ENCODE assay signal across 10 cellular contexts in the genomic region with DNA sequence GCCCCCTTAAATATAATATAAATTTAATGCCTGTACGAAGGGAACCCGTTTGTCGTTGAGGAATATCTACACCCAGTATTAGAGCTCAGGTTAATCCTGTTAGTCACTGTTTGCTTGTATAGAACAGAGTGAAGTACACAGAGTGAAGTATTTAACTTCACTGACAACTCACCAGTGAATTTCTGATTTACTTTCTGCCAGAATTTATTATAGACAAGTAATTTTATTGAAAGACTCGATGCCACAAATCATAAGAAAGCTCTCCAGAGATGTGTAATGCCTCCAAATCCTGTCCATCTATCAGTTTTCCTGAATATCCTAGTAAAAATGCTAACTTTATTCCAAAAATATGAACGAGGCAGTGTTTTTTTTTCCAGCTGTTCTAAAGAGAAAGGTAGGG. TPM values are rescaled to one million over a fixed set of nuclear protein-coding genes. Genes with fewer than 3 reads are reported as not detected.
A peak's percentile ranks its signal among the peaks of the same experiment; 100 is the strongest.
DNase-seq lines count a peak whose midpoint lies in the region; ATAC-seq, FAIRE-seq and TF ChIP-seq lines count a peak whose summit lies in the region.
"Had no signal": no experiment of that assay in that cellular context is flagged by ENCODE, and none has a peak within 500 bp of the region (broad histone marks: within the 10 kb centered on the region; RNA-seq: fewer than 3 reads in every experiment).

No MANE protein-coding gene starts in this region.

- H3K4ac ChIP-seq in H1 (replicated peaks; ENCODE audit: insufficient read length, low read depth, low read length), result no peak overlapping the region

- H3K79me2 ChIP-seq in H1 (ENCODE audit: control insufficient read depth in 1 of 2, insufficient read depth in 2 of 2, low read length in 2 of 2), result peaks cover 0 to 35% of the 10 kb centered on the region in 2 experiments; a peak in 3 of 4 replicates

- no peak for FAIRE-seq in H1 (lab: Jason Lieb, UNC)

- no peaks in the 10 kb centered on the region for H3K27me3 ChIP-seq in cardiac muscle cell
- no peaks in the 10 kb centered on the region for H3K27me3 ChIP-seq in H1 (replicated peaks in 1 of 4; ENCODE audit: control insufficient read depth in 3 of 4, extremely low read depth in 1 of 4, insufficient read depth in 3 of 4, low read length in 3 of 4)

- H3K4me1 ChIP-seq in cardiac muscle cell (ENCODE audit: low read depth) (peaks cover 30% of the 10 kb centered on the region), H1 (replicated peaks in 1 of 4; ENCODE audit: control insufficient read depth in 3 of 4, insufficient read depth in 4 of 4, low read length in 3 of 4) (peaks cover 0 to 4% (median 2%) of the 10 kb centered on the region in 4 experiments; a peak in 3 of 7 replicates), urinary bladder (ENCODE audit: insufficient read depth) (no peaks in the 10 kb centered on the region)

- no peak overlapping the region for H2BK15ac ChIP-seq in H1 (ENCODE audit: low read length)

- no peak overlapping the region for H3K18ac ChIP-seq in H1 (ENCODE audit: extremely low read depth, low read length)

- H3K27me3 Mint-ChIP-seq in naive B cell, result no peaks in the 10 kb centered on the region

- DNase-seq in cardiac muscle cell (ENCODE audit: low read depth in 1 of 2, low spot score in 1 of 2) (no peak), cardiac septum (ENCODE audit: low spot score) (no peak), H1 (ENCODE audit: low read depth in 1 of 2, low spot score in 2 of 2) (no peak), naive B cell (no peak), globus pallidus (ENCODE audit: low spot score) (no peak), GM13976 (ENCODE audit: low spot score) (no peak), cerebellar nuclear complex (lab: John Stamatoyannopoulos, UW) (no peak)
- DNase-seq: SHP77; stimulated activated CD4-positive, alpha-beta T cell treated with anti-CD3 and anti-CD28 coated beads, Interleukin-2, amount 100 ng/mL, for 48 hours had no signal

- 0 out of 2 replicates have a peak, but pooled peaks cover 4% of the 10 kb centered on the region for H3K79me1 ChIP-seq in H1 (ENCODE audit: low read depth, low read length)

- WGBS in H1 (ENCODE audit: extremely low coverage in 1 of 2, insufficient coverage in 1 of 2, insufficient read length in 1 of 2, insufficient replicate concordance in 2 of 2, low coverage in 1 of 2, low lambda C conversion rate in 2 of 2, missing lambda C conversion rate in 1 of 2), 2 experiments, result 91% methylated on average over 5 of the region's 5 CpGs; no CpG with 5 or more reads in 1 of the 2 experiments
- WGBS in urinary bladder, result 16% methylated on average over 5 of the region's 5 CpGs

- no peak overlapping the region for H2BK120ac ChIP-seq in H1 (replicated peaks; ENCODE audit: low read depth, low read length)

- no peak overlapping the region for H2AFZ ChIP-seq in H1 (ENCODE audit: low read length)

- no peak overlapping the region for H3K56ac ChIP-seq in H1 (replicated peaks; ENCODE audit: insufficient read length, low read depth, low read length)

- no peak overlapping the region for H2AK5ac ChIP-seq in H1 (ENCODE audit: low read depth, low read length)

- TF ChIP-seq POLR2A in H1 (IDR thresholded peaks at IDR 0.05; ENCODE audit: control extremely low read depth in 1 of 2, low read depth in 2 of 2, low read length in 2 of 2), result no peak

- no peak overlapping the region for H3K23ac ChIP-seq in H1 (ENCODE audit: insufficient read length)

- no peak overlapping the region for H3K27ac ChIP-seq in cardiac muscle cell
- no peak overlapping the region for H3K27ac ChIP-seq in H1 (ENCODE audit: low read depth, low read length)
- no peak overlapping the region for H3K27ac ChIP-seq in urinary bladder (ENCODE audit: low read depth)

- peak overlapping the region; percentile 69 to 98; a peak in 3 of 4 replicates for H3K4me2 ChIP-seq in H1 (ENCODE audit: insufficient read depth in 1 of 2, low read depth in 2 of 2, low read length in 2 of 2)

- intact Hi-C loops in cardiac septum (cut with DNase I), result loop anchor here (5.0 kb wide), 2 partner anchors 131 to 144 kb away; no protein-coding TSS in a partner anchor

- H3K9ac ChIP-seq in H1 (replicated peaks in 1 of 4; ENCODE audit: extremely low read depth in 1 of 4, low read depth in 3 of 4, low read length in 3 of 4), result no peak overlapping the region

- CTCF ChIA-PET in H1 (lab: Charles Lee; ENCODE audit: partially characterized antibody), result interaction anchor here (0.7 to 2.2 kb wide), 5 partner anchors 7 to 135 kb away, joined by 3 to 7 read pairs (median 6); no protein-coding TSS in a partner anchor

- H2BK5ac ChIP-seq in H1 (ENCODE audit: low read depth, low read length), result no peak overlapping the region

- no peak for ATAC-seq in naive B cell (ENCODE audit: low read depth in 2 of 2)

- H3K9me3 ChIP-seq in cardiac muscle cell (ENCODE audit: low read depth) (no peaks in the 10 kb centered on the region), H1 (ENCODE audit: insufficient read depth in 2 of 2, low read depth in 1 of 2, low read length in 1 of 2) (no peaks in the 10 kb centered on the region)

- in situ Hi-C loops in GM13976 (cut with MboI; ENCODE audit: low sequenced_read_pairs, unreplicated experiment), result no loop called here

- H4K91ac ChIP-seq in H1 (replicated peaks; ENCODE audit: insufficient read length, low read length), result no peak overlapping the region

- TF ChIP-seq EP300 in H1 (IDR thresholded peaks at IDR 0.05; ENCODE audit: borderline replicate concordance in 1 of 2, low read depth in 2 of 2, low read length in 2 of 2), result no peak

- no peaks in the 10 kb centered on the region for H3K36me3 ChIP-seq in cardiac muscle cell
- no peaks in the 10 kb centered on the region for H3K36me3 ChIP-seq in H1 (ENCODE audit: control insufficient read depth in 2 of 4, insufficient read depth in 4 of 4, low read length in 3 of 4)
- no peaks in the 10 kb centered on the region for H3K36me3 ChIP-seq in urinary bladder (ENCODE audit: insufficient read depth)

- TF ChIP-seq CTCF in cardiac muscle cell (IDR thresholded peaks at IDR 0.05; ENCODE audit: low read depth, low read length) (no peak), H1 (IDR thresholded peaks at IDR 0.05; ENCODE audit: control extremely low read depth in 1 of 3, insufficient read depth in 1 of 3, low read depth in 1 of 3, low read length in 3 of 3) (no peak), GM13976 (IDR thresholded peaks at IDR 0.05; ENCODE audit: borderline replicate concordance, control extremely low read depth, extremely low read depth, insufficient read depth, missing control alignments) (no peak)

- peaks cover 10% of the 10 kb centered on the region; the same call in 1 of the 2 replicates for H3K23me2 ChIP-seq in H1 (ENCODE audit: low read depth, low read length)

- H2BK12ac ChIP-seq in H1 (ENCODE audit: low read depth, low read length), result no peak overlapping the region

- H3K27ac Mint-ChIP-seq in naive B cell, result peak overlapping the region in 5 of 6 donors; percentile 1 to 83 (median 13)

- POLR2A ChIA-PET in H1 (lab: Charles Lee; ENCODE audit: partially characterized antibody), result interaction anchor here (0.7 to 2.2 kb wide), 3 partner anchors 8 to 58 kb away, joined by 4 to 10 read pairs (median 7); no protein-coding TSS in a partner anchor

- H3K4me1 Mint-ChIP-seq in naive B cell, result peaks cover 21 to 51% (median 45%) of the 10 kb centered on the region in 3 donors

- H3K36me3 Mint-ChIP-seq in naive B cell, result no peaks in the 10 kb centered on the region

- no peaks in the 10 kb centered on the region for H3K9me3 Mint-ChIP-seq in naive B cell

- H3K4me3 ChIP-seq in cardiac muscle cell (peak overlapping the region; percentile 97), H1 (ENCODE audit: extremely low read depth in 1 of 4, insufficient read depth in 2 of 4, low read depth in 3 of 4, low read length in 4 of 4) (peak overlapping the region in 1 of 4 experiments; percentile 77; a peak in 3 of 8 replicates), urinary bladder (ENCODE audit: low read depth, low read length) (peak overlapping the region; percentile 85)

- H4K8ac ChIP-seq in H1 (ENCODE audit: extremely low read depth, insufficient read depth, low read length), result no peak overlapping the region

- H2BK20ac ChIP-seq in H1 (ENCODE audit: low read length), result no peak overlapping the region

- H3K4me3 Mint-ChIP-seq in naive B cell, result peak overlapping the region; percentile 21 to 100 (median 99)

- no peak overlapping the region for H3K14ac ChIP-seq in H1 (ENCODE audit: insufficient read length)

- no peak for TF ChIP-seq RAD21 in H1 (IDR thresholded peaks at IDR 0.05 in 1 of 2, conservative IDR thresholded peaks at IDR 0.05 in 1 of 2; ENCODE audit: low read depth in 2 of 2, low read length in 2 of 2)

- peaks cover 1 to 4% of the 10 kb centered on the region in 2 experiments for H4K20me1 ChIP-seq in H1 (replicated peaks in 1 of 2; ENCODE audit: control insufficient read depth in 1 of 2, insufficient read depth in 2 of 2, low read length in 2 of 2)

- H4K5ac ChIP-seq in H1 (ENCODE audit: insufficient read length, low read depth, low read length), result no peak overlapping the region

TF ChIP-seq in H1, 55 proteins besides CTCF, POLR2A, EP300 and RAD21 (continues in another document):
- TF ChIP-seq, protein P1, sequence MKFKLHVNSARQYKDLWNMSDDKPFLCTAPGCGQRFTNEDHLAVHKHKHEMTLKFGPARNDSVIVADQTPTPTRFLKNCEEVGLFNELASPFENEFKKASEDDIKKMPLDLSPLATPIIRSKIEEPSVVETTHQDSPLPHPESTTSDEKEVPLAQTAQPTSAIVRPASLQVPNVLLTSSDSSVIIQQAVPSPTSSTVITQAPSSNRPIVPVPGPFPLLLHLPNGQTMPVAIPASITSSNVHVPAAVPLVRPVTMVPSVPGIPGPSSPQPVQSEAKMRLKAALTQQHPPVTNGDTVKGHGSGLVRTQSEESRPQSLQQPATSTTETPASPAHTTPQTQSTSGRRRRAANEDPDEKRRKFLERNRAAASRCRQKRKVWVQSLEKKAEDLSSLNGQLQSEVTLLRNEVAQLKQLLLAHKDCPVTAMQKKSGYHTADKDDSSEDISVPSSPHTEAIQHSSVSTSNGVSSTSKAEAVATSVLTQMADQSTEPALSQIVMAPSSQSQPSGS (IDR thresholded peaks at IDR 0.05; ENCODE audit: low read length), result no peak
- TF ChIP-seq CEBPB (IDR thresholded peaks at IDR 0.05; ENCODE audit: low read depth, low read length) (no peak), YY1 (IDR thresholded peaks at IDR 0.05; ENCODE audit: low read depth, low read length) (no peak)

RNA-seq across cellular contexts. Expression of a gene that starts 1.6 kb away (rescaled TPM):
- total RNA-seq in cardiac muscle cell, result 35.8 and 63.9 TPM in 2 replicates
- polyA plus RNA-seq in cardiac muscle cell, result 11.9 and 16.0 TPM in 2 replicates
- total RNA-seq in cardiac septum, result 90.8 TPM
- 19.1 and 21.3 TPM in 2 replicates for total RNA-seq in H1 (2021; fragmentation: NEBNext Ultra II Directional; extraction: Animal tissue kit (Norgen Biotek cat#: 25700))
- 4.9 and 6.8 TPM in 2 replicates for polyA plus RNA-seq in H1 (2011; rRNA removed)
- polyA plus RNA-seq in H1 (2011; cell fraction: cytosol; rRNA removed), result 5.8 TPM
- polyA plus RNA-seq in H1 (2011; cell fraction: nucleus; rRNA removed), result 8.2 TPM
- 5.6 to 11.7 TPM (median 7.9 TPM) in 4 replicates for polyA plus RNA-seq in H1 (2012, experiment 1 of 2)
- polyA plus RNA-seq in H1 (2012, experiment 2 of 2), result 0.89 TPM
- polyA plus RNA-seq in H1 (2013, experiment 1 of 2), result 10.7 TPM
- polyA plus RNA-seq in H1 (2013, experiment 2 of 2), result 12.0 TPM
- 24.5 and 30.2 TPM in 2 replicates for polyA minus RNA-seq in H1 (2011; rRNA and poly(A)+ RNA removed)
- 7.3 TPM for polyA minus RNA-seq in H1 (2011; cell fraction: cytosol; rRNA and poly(A)+ RNA removed)
- polyA minus RNA-seq in H1 (2011; cell fraction: nucleus; rRNA and poly(A)+ RNA removed), result 41.7 TPM
- polyA plus RNA-seq in naive B cell (ENCODE audit: low read depth in 6 of 6), result 10 to 100 TPM in 2 of 6 donors, 1 to 10 TPM in 4; 4.3 to 14.5 (median 7.5) TPM
- total RNA-seq in urinary bladder, result 86.4 TPM
- 11.4 TPM for polyA plus RNA-seq in urinary bladder
